ENCODE assay signal across 8 cellular contexts in genomic region chr17:77282524-77283515, GRCh38.
DNase-seq lines count a peak whose midpoint lies in the region; ATAC-seq, FAIRE-seq and TF ChIP-seq lines count a peak whose summit lies in the region.

No MANE protein-coding gene starts in this region.

- H3K27me3 Mint-ChIP-seq in activated T-cell treated with anti-CD3 and anti-CD28 coated beads, Interleukin-2, amount 50 U/mL, for 24 hours: peaks cover 38% of the 10 kb centered on the region

- no peak overlapping the region for H2AFZ ChIP-seq in keratinocyte (ENCODE audit: control insufficient read depth, low read length)

- TF ChIP-seq CTCF in WERI-Rb-1 (IDR thresholded peaks at IDR 0.05; ENCODE audit: low read depth, low read length): no peak
- no peak for TF ChIP-seq CTCF in keratinocyte (optimal IDR thresholded peaks at IDR 0.05 in 1 of 3, IDR thresholded peaks at IDR 0.05 in 1 of 3, conservative IDR thresholded peaks at IDR 0.05 in 1 of 3; ENCODE audit: extremely low read depth in 1 of 3, insufficient read depth in 2 of 3, low read length in 3 of 3)

- peak; percentile 39 for DNase-seq in activated T-cell treated with anti-CD3 and anti-CD28 coated beads, Interleukin-2, amount 50 U/mL, for 24 hours
- DNase-seq in activated T-cell treated with anti-CD3 and anti-CD28 coated beads, Interleukin-2, amount 50 U/mL, for 1 hour: no peak
- no peak for DNase-seq in WERI-Rb-1
- DNase-seq in keratinocyte (ENCODE audit: low read depth, low spot score): no peak
- DNase-seq in NCI-H2171 (lab: John Stamatoyannopoulos, UW): no peak
- no peak for DNase-seq in amygdala (lab: John Stamatoyannopoulos, UW)

- H3K9me3 Mint-ChIP-seq in activated T-cell treated with anti-CD3 and anti-CD28 coated beads, Interleukin-2, amount 50 U/mL, for 24 hours: no peaks in the 10 kb centered on the region

- H3K4me3 Mint-ChIP-seq in activated T-cell treated with anti-CD3 and anti-CD28 coated beads, Interleukin-2, amount 50 U/mL, for 24 hours: peak overlapping the region; percentile 66

- no peak for ATAC-seq in HG03097 (IDR thresholded peaks at IDR 0.05; ENCODE audit: low FRiP score, unreplicated experiment)

- WGBS in urinary bladder: 76% methylated on average over 24 of the region's 24 CpGs

- H3K9me3 ChIP-seq in WERI-Rb-1 (ENCODE audit: severe bottlenecking) (no peaks in the 10 kb centered on the region), keratinocyte (ENCODE audit: control insufficient read depth, low read depth, low read length) (no peaks in the 10 kb centered on the region)

- no peak for FAIRE-seq in keratinocyte (lab: Jason Lieb, UNC)

- H3K4me3 ChIP-seq in WERI-Rb-1 (ENCODE audit: low read depth, low read length): peak overlapping the region; percentile 88
- peak overlapping the region; percentile 69 to 91 (median 84) for H3K4me3 ChIP-seq in keratinocyte (ENCODE audit: control insufficient read depth in 2 of 3, extremely low read depth in 1 of 3, insufficient read depth in 2 of 3, low read depth in 1 of 3, low read length in 3 of 3)
- H3K4me3 ChIP-seq in urinary bladder (ENCODE audit: low read depth, low read length): peak overlapping the region; percentile 3

- no peaks in the 10 kb centered on the region for H3K27me3 ChIP-seq in WERI-Rb-1 (ENCODE audit: insufficient read depth, low read depth, severe bottlenecking)
- no peaks in the 10 kb centered on the region for H3K27me3 ChIP-seq in keratinocyte (ENCODE audit: control insufficient read depth, extremely low read depth, insufficient read depth, low read length)

- dilution Hi-C loops in keratinocyte (cut with MboI; ENCODE audit: extremely low pct_ligation_motif_present, low sequenced_read_pairs): no loop called here

- H3K27ac ChIP-seq in WERI-Rb-1 (peak overlapping the region; percentile 99), keratinocyte (ENCODE audit: control insufficient read depth, insufficient read depth, low read length) (peak overlapping the region; percentile 93), urinary bladder (ENCODE audit: low read depth) (peak overlapping the region; percentile 56)

- H4K20me1 ChIP-seq in keratinocyte (ENCODE audit: control insufficient read depth, extremely low read depth, insufficient read depth, low read length): no peaks in the 10 kb centered on the region

- peak overlapping the region; percentile 69 for H3K27ac Mint-ChIP-seq in activated T-cell treated with anti-CD3 and anti-CD28 coated beads, Interleukin-2, amount 50 U/mL, for 24 hours

- peak overlapping the region; percentile 67 for H3K4me2 ChIP-seq in keratinocyte (ENCODE audit: control insufficient read depth, extremely low read depth, insufficient read depth, low read depth, low read length)

- H3K9ac ChIP-seq in keratinocyte (ENCODE audit: control insufficient read depth, extremely low read depth, insufficient read depth, low read length): peak overlapping the region; percentile 97

- peaks cover 18% of the 10 kb centered on the region for H3K4me1 Mint-ChIP-seq in activated T-cell treated with anti-CD3 and anti-CD28 coated beads, Interleukin-2, amount 50 U/mL, for 24 hours (ENCODE audit: low read depth)

- peaks cover 59% of the 10 kb centered on the region for H3K4me1 ChIP-seq in keratinocyte (ENCODE audit: control insufficient read depth, extremely low read depth, insufficient read depth, low read length)
- no peaks in the 10 kb centered on the region for H3K4me1 ChIP-seq in urinary bladder (ENCODE audit: insufficient read depth)

- H3K9me1 ChIP-seq in keratinocyte (ENCODE audit: control insufficient read depth, extremely low read depth, insufficient read depth, low read length): peaks cover 2% of the 10 kb centered on the region

- H3K36me3 ChIP-seq in WERI-Rb-1 (peaks cover 59% of the 10 kb centered on the region), keratinocyte (ENCODE audit: control insufficient read depth in 2 of 2, extremely low read depth in 1 of 2, insufficient read depth in 2 of 2, low read length in 2 of 2) (peaks cover 3 to 6% of the 10 kb centered on the region in 2 experiments), urinary bladder (ENCODE audit: insufficient read depth) (no peaks in the 10 kb centered on the region)

- no peaks in the 10 kb centered on the region for H3K36me3 Mint-ChIP-seq in activated T-cell treated with anti-CD3 and anti-CD28 coated beads, Interleukin-2, amount 50 U/mL, for 24 hours (ENCODE audit: low read depth)

- H3K79me2 ChIP-seq in keratinocyte (ENCODE audit: control insufficient read depth, insufficient read depth, low read length): peaks cover 33% of the 10 kb centered on the region

Comparison
In these comparisons a context has a peak if more than half of its experiments do, and no peak if none do; other contexts are left out.
1. H3K4me3 ChIP-seq: peak in every context shown above with its lines; median percentile 88 in WERI-Rb-1; 84 in keratinocyte; 3 in urinary bladder.